In the genomic region with DNA sequence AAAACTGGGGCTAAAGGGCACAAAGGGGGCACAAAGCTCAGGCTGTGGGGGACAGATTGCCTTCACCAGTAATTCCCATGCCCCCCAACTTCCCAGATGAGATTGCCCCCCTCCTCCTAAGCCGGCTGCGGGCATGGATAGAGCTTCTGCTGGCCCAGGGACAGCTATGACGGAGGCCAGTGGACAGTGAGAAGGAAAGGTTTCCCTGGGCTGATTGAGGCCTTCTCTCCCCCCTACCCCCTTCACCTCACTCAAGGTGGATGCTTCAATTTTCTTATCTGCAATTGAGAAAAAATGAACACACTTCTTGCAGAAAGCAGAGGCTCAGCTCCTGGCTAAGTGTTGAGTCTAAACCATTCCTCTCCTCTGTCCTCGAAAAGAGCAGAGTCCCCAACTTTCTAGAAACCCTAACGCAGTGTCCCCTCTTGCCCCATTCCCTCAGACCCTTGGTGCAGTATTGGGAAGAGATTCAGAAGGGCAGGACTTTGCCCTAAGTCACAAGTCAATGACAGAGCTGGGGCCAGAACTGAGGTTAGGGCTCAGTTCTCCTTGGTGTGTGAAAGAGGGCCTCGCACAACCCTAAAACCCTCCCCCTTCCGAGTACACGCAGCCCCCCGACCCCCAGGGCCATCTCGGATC, we compare ENCODE assay signal across 9 cellular contexts.
DNase-seq lines count a peak whose midpoint lies in the region; ATAC-seq lines count a peak whose summit lies in the region.
"Had no signal": no experiment of that assay in that cellular context is flagged by ENCODE, and none has a peak within 500 bp of the region (broad histone marks: within the 10 kb centered on the region; RNA-seq: fewer than 3 reads in every experiment).

No MANE protein-coding gene starts in this region.

- no peaks in the 10 kb centered on the region for H3K36me3 Mint-ChIP-seq in stimulated activated memory B cell treated with anti-CD40 and anti-IgM and Interleukin-4, amounts not matched to agents 10 μg/mL and 1 μg/mL and 100 μg/mL, for 72 hours

- peak overlapping the region; percentile 70 for H3K4me3 Mint-ChIP-seq in stimulated activated memory B cell treated with anti-CD40 and anti-IgM and Interleukin-4, amounts not matched to agents 10 μg/mL and 1 μg/mL and 100 μg/mL, for 72 hours

- H3K27me3 Mint-ChIP-seq in stimulated activated memory B cell treated with anti-CD40 and anti-IgM and Interleukin-4, amounts not matched to agents 10 μg/mL and 1 μg/mL and 100 μg/mL, for 72 hours: peaks cover 45% of the 10 kb centered on the region

- H3K4me3 ChIP-seq in HUES48 (ENCODE audit: low read depth, low read length) (peak overlapping the region; percentile 88), adipocyte (ENCODE audit: low read length) (peak overlapping the region; percentile 95), iPS-18a (ENCODE audit: low read length) (peak overlapping the region; percentile 82)

- peak; percentile 43 for DNase-seq in adipocyte (ENCODE audit: low read depth)
- no peak for DNase-seq in NK-92 (lab: John Stamatoyannopoulos, UW; ENCODE audit: unreplicated experiment)
- DNase-seq in EL: no peak
- DNase-seq: kidney glomerular epithelial cell had no signal

- H3K9ac ChIP-seq in HUES48 (ENCODE audit: low read depth, low read length) (peak overlapping the region; percentile 61), adipocyte (ENCODE audit: low read length) (peak overlapping the region; percentile 93), iPS-18a (ENCODE audit: low read length) (peak overlapping the region; percentile 76)

- H3K27ac Mint-ChIP-seq in stimulated activated memory B cell treated with anti-CD40 and anti-IgM and Interleukin-4, amounts not matched to agents 10 μg/mL and 1 μg/mL and 100 μg/mL, for 72 hours: no peak overlapping the region

- H3K27ac ChIP-seq in HUES48 (ENCODE audit: low read depth, low read length) (peak overlapping the region; percentile 57), iPS-18a (ENCODE audit: low read length) (no peak overlapping the region)

- H3K4me1 Mint-ChIP-seq in stimulated activated memory B cell treated with anti-CD40 and anti-IgM and Interleukin-4, amounts not matched to agents 10 μg/mL and 1 μg/mL and 100 μg/mL, for 72 hours: peaks cover 31% of the 10 kb centered on the region

- H3K36me3 ChIP-seq in HUES48 (ENCODE audit: control insufficient read depth, insufficient read depth, low read length) (no peaks in the 10 kb centered on the region), adipocyte (ENCODE audit: control insufficient read depth, insufficient read depth, low read length, severe bottlenecking) (no peaks in the 10 kb centered on the region), iPS-18a (ENCODE audit: control insufficient read depth, low read depth, low read length) (no peaks in the 10 kb centered on the region)

- no peaks in the 10 kb centered on the region for H3K27me3 ChIP-seq in HUES48 (ENCODE audit: control insufficient read depth, insufficient read depth, low read length)
- H3K27me3 ChIP-seq in adipocyte (replicated peaks; ENCODE audit: control insufficient read depth, insufficient read depth, low read length): no peaks in the 10 kb centered on the region
- H3K27me3 ChIP-seq in iPS-18a (ENCODE audit: control insufficient read depth, insufficient read depth, low read length): no peaks in the 10 kb centered on the region

- no peaks in the 10 kb centered on the region for H3K9me3 Mint-ChIP-seq in stimulated activated memory B cell treated with anti-CD40 and anti-IgM and Interleukin-4, amounts not matched to agents 10 μg/mL and 1 μg/mL and 100 μg/mL, for 72 hours

- H3K9me3 ChIP-seq in HUES48 (ENCODE audit: control insufficient read depth, insufficient read depth, low read length) (no peaks in the 10 kb centered on the region), adipocyte (ENCODE audit: control insufficient read depth, low read length) (no peaks in the 10 kb centered on the region), iPS-18a (ENCODE audit: control insufficient read depth, low read depth, low read length) (no peaks in the 10 kb centered on the region)

- ATAC-seq in stimulated activated memory B cell treated with anti-CD40 and anti-IgM and Interleukin-4, amounts not matched to agents 10 μg/mL and 1 μg/mL and 100 μg/mL, for 72 hours: peak; percentile 13
- ATAC-seq in GM19463 (IDR thresholded peaks at IDR 0.05; ENCODE audit: unreplicated experiment) (no peak), GM21515 (IDR thresholded peaks at IDR 0.05; ENCODE audit: unreplicated experiment) (no peak)

- H3K4me1 ChIP-seq in HUES48 (ENCODE audit: control insufficient read depth, insufficient read depth, low read length) (peaks cover 55% of the 10 kb centered on the region), adipocyte (ENCODE audit: control insufficient read depth, insufficient read depth, low read length) (peaks cover 61% of the 10 kb centered on the region), iPS-18a (ENCODE audit: control insufficient read depth, low read depth, low read length) (peaks cover 48% of the 10 kb centered on the region)
